26 cellular contexts compared by ENCODE assay signal in genomic region chr19:19711934-19712828, GRCh38. TPM values are rescaled to one million over a fixed set of nuclear protein-coding genes. Genes with fewer than 3 reads are reported as not detected.
DNase-seq lines count a peak whose midpoint lies in the region; ATAC-seq and TF ChIP-seq lines count a peak whose summit lies in the region.
"Had no signal": no experiment of that assay in that cellular context is flagged by ENCODE, and none has a peak within 500 bp of the region (broad histone marks: within the 10 kb centered on the region; RNA-seq: fewer than 3 reads in every experiment).

No MANE protein-coding gene starts in this region.

- no peak overlapping the region for H3K9ac ChIP-seq in endodermal cell (ENCODE audit: extremely low read depth, low read length, poor library complexity, severe bottlenecking)
- H3K9ac ChIP-seq in neural progenitor cell = no peak overlapping the region
- H3K9ac ChIP-seq: SK-N-SH had no signal

- no peaks in the 10 kb centered on the region for H3K27me3 Mint-ChIP-seq in CD8-positive, alpha-beta memory T cell
- no peaks in the 10 kb centered on the region for H3K27me3 Mint-ChIP-seq in endodermal cell (ENCODE audit: insufficient read depth)
- peaks cover 3% of the 10 kb centered on the region for H3K27me3 Mint-ChIP-seq in neural progenitor cell (ENCODE audit: insufficient read depth, low read depth)
- H3K27me3 Mint-ChIP-seq: activated CD4-positive, alpha-beta T cell treated with anti-CD3 and anti-CD28 coated beads, Interleukin-2, amount 10 ng/mL, durations not matched to agents 24 days and 14 days; activated naive CD4-positive, alpha-beta T cell treated with anti-CD3 and anti-CD28 coated beads, Interleukin-2, amount 10 ng/mL, durations not matched to agents 7 days and 5 days; naive thymus-derived CD8-positive, alpha-beta T cell had no signal

- no TSS peak for BruUV-seq in OCI-LY7 (replicated peaks; lab: Mats Ljungman, UMichigan)

- peak overlapping the region; percentile 9 for H3K4me3 ChIP-seq in CD8-positive, alpha-beta memory T cell (ENCODE audit: low read length)
- H3K4me3 ChIP-seq in endodermal cell (ENCODE audit: low read length) (peak overlapping the region; percentile 75), neural progenitor cell (peak overlapping the region; percentile 22), OCI-LY7 (ENCODE audit: low read depth, low read length, poor library complexity, severe bottlenecking) (no peak overlapping the region)
- H3K4me3 ChIP-seq: heart left ventricle, suprapubic skin had no signal

- H3F3A ChIP-seq in neural progenitor cell (ENCODE audit: low read depth) = peaks cover 22% of the 10 kb centered on the region

- H3K79me2 ChIP-seq in neural progenitor cell (ENCODE audit: low read depth) = peaks cover 19% of the 10 kb centered on the region
- peaks cover 9% of the 10 kb centered on the region; the same call in 1 of the 2 replicates for H3K79me2 ChIP-seq in OCI-LY7 (ENCODE audit: insufficient read depth, low read depth, low read length)

- H3K9me3 Mint-ChIP-seq in CD8-positive, alpha-beta memory T cell = peaks cover 43 to 99% (median 97%) of the 10 kb centered on the region in 5 donors
- H3K9me3 Mint-ChIP-seq in endodermal cell (peaks cover 99% of the 10 kb centered on the region), neural progenitor cell (peaks cover 92% of the 10 kb centered on the region)

- WGBS in endodermal cell (ENCODE audit: insufficient coverage in 1 of 2, insufficient read length in 1 of 2), 2 experiments = 93 to 94% methylated on average over 8 to 10 of the region's 10 CpGs

- H2AFZ ChIP-seq in neural progenitor cell (replicated peaks) (no peak overlapping the region), OCI-LY7 (ENCODE audit: low read length) (no peak overlapping the region)

- peaks cover 35% of the 10 kb centered on the region for H3K36me3 ChIP-seq in CD8-positive, alpha-beta memory T cell (ENCODE audit: insufficient read depth, low read length)
- H3K36me3 ChIP-seq in endodermal cell (ENCODE audit: control insufficient read depth, insufficient read depth, low read length) (peaks cover 60% of the 10 kb centered on the region), neural progenitor cell (peaks cover 67% of the 10 kb centered on the region), OCI-LY7 (ENCODE audit: insufficient read depth, low read length) (peaks cover 90% of the 10 kb centered on the region)

- H3K4me1 Mint-ChIP-seq in CD8-positive, alpha-beta memory T cell = peaks cover 0 to under 1% (median under 1%) of the 10 kb centered on the region in 3 donors
- H3K4me1 Mint-ChIP-seq in endodermal cell (no peaks in the 10 kb centered on the region), neural progenitor cell (no peaks in the 10 kb centered on the region)
- H3K4me1 Mint-ChIP-seq: activated CD4-positive, alpha-beta T cell treated with anti-CD3 and anti-CD28 coated beads, Interleukin-2, amount 10 ng/mL, durations not matched to agents 24 days and 14 days; activated naive CD4-positive, alpha-beta T cell treated with anti-CD3 and anti-CD28 coated beads, Interleukin-2, amount 10 ng/mL, durations not matched to agents 7 days and 5 days; naive thymus-derived CD8-positive, alpha-beta T cell; stimulated activated effector memory CD8-positive, alpha-beta T cell treated with anti-CD3 and anti-CD28 coated beads, Interleukin-12 subunit alpha, Interleukin-12 subunit beta, amount 100 ng/mL, for 72 hours had no signal

- H3K27ac Mint-ChIP-seq in CD8-positive, alpha-beta memory T cell = no peak overlapping the region
- H3K27ac Mint-ChIP-seq in endodermal cell = no peak overlapping the region
- no peak overlapping the region for H3K27ac Mint-ChIP-seq in neural progenitor cell
- H3K27ac Mint-ChIP-seq: activated CD4-positive, alpha-beta T cell treated with anti-CD3 and anti-CD28 coated beads, Interleukin-2, amount 10 ng/mL, durations not matched to agents 24 days and 14 days; activated naive CD4-positive, alpha-beta T cell treated with anti-CD3 and anti-CD28 coated beads, Interleukin-2, amount 10 ng/mL, durations not matched to agents 7 days and 5 days; stimulated activated effector memory CD8-positive, alpha-beta T cell treated with anti-CD3 and anti-CD28 coated beads, Interleukin-12 subunit alpha, Interleukin-12 subunit beta, amount 100 ng/mL, for 72 hours had no signal

- no peaks in the 10 kb centered on the region for H3K4me1 ChIP-seq in CD8-positive, alpha-beta memory T cell (ENCODE audit: insufficient read depth, low read length)
- H3K4me1 ChIP-seq in endodermal cell (ENCODE audit: control insufficient read depth, insufficient read depth, low read length) = no peaks in the 10 kb centered on the region
- H3K4me1 ChIP-seq in neural progenitor cell = no peaks in the 10 kb centered on the region
- no peaks in the 10 kb centered on the region for H3K4me1 ChIP-seq in OCI-LY7 (ENCODE audit: insufficient read depth, low read length, poor library complexity, severe bottlenecking)
- H3K4me1 ChIP-seq: heart left ventricle, suprapubic skin had no signal

- H3K27ac ChIP-seq in CD8-positive, alpha-beta memory T cell (ENCODE audit: low read depth, low read length) = no peak overlapping the region
- H3K27ac ChIP-seq in endodermal cell (ENCODE audit: low read depth, low read length) (no peak overlapping the region), neural progenitor cell (no peak overlapping the region), OCI-LY7 (ENCODE audit: low read depth, low read length, poor library complexity, severe bottlenecking) (no peak overlapping the region)
- H3K27ac ChIP-seq: heart left ventricle, RWPE1, suprapubic skin, VCaP had no signal

- no peak for ATAC-seq in HG02798 (IDR thresholded peaks at IDR 0.05; ENCODE audit: poor library complexity, unreplicated experiment)
- ATAC-seq: heart left ventricle; left colon; naive thymus-derived CD8-positive, alpha-beta T cell; stimulated activated effector memory CD8-positive, alpha-beta T cell treated with anti-CD3 and anti-CD28 coated beads, Interleukin-12 subunit alpha, Interleukin-12 subunit beta, amount 100 ng/mL, for 72 hours had no signal

- H3K4me2 ChIP-seq in neural progenitor cell (no peak overlapping the region), OCI-LY7 (ENCODE audit: low read length) (no peak overlapping the region)
- H3K4me2 ChIP-seq: SK-N-SH had no signal

- peaks cover 84% of the 10 kb centered on the region for H3K9me3 ChIP-seq in CD8-positive, alpha-beta memory T cell (ENCODE audit: low read length)
- H3K9me3 ChIP-seq in endodermal cell (ENCODE audit: control insufficient read depth, low read length) = peaks cover 98% of the 10 kb centered on the region
- H3K9me3 ChIP-seq in neural progenitor cell (ENCODE audit: low read depth) = peaks cover 82% of the 10 kb centered on the region
- H3K9me3 ChIP-seq in OCI-LY7 (ENCODE audit: low read length) = peaks cover 79% of the 10 kb centered on the region

- intact Hi-C loops in OCI-LY7 (cut with micrococcal nuclease; ENCODE audit: unreplicated experiment) = no loop called here

- no peaks in the 10 kb centered on the region for H4K20me1 ChIP-seq in neural progenitor cell (ENCODE audit: low read depth)
- H4K20me1 ChIP-seq in OCI-LY7 (ENCODE audit: insufficient read depth, low read length) = no peaks in the 10 kb centered on the region

- DNase-seq in CD8-positive, alpha-beta memory T cell = no peak
- peak; percentile 73 for DNase-seq in OCI-M1 (lab: John Stamatoyannopoulos, UW)
- DNase-seq in endodermal cell = no peak
- DNase-seq in neural progenitor cell (ENCODE audit: low spot score) = no peak
- no peak for DNase-seq in OCI-LY7 (ENCODE audit: low spot score)
- DNase-seq in NCI-H69 (lab: John Stamatoyannopoulos, UW) = no peak
- DNase-seq in UCSD-AML1 (lab: John Stamatoyannopoulos, UW; ENCODE audit: unreplicated experiment) = no peak
- DNase-seq: activated CD4-positive, alpha-beta T cell treated with anti-CD3 and anti-CD28 coated beads, Interleukin-2, amount 10 ng/mL, durations not matched to agents 24 days and 14 days; activated naive CD4-positive, alpha-beta T cell treated with anti-CD3 and anti-CD28 coated beads, Interleukin-2, amount 10 ng/mL, durations not matched to agents 7 days and 5 days; activated T-cell treated with anti-CD3 and anti-CD28 coated beads, Interleukin-2, amount 50 U/mL, for 48 hours; anterior cingulate cortex; C1 segment of cervical spinal cord; caudate nucleus; heart left ventricle; left colon; naive thymus-derived CD8-positive, alpha-beta T cell; NCI-H1092 treated with DMSO at 0.1 percent for 48 hours; NCI-H1930; NCI-H526; SK-N-SH; stimulated activated CD4-positive, alpha-beta T cell treated with anti-CD3 and anti-CD28 coated beads, Interleukin-2, amount 100 ng/mL, for 48 hours had no signal

- CTCF ChIA-PET in CD8-positive, alpha-beta memory T cell (lab: Charles Lee) = no interaction called here
- CTCF ChIA-PET in OCI-LY7 (lab: Charles Lee; ENCODE audit: unreplicated experiment) = no interaction called here

- POLR2A ChIA-PET in CD8-positive, alpha-beta memory T cell (lab: Charles Lee) = no interaction called here
- POLR2A ChIA-PET in OCI-LY7 (lab: Charles Lee) = no interaction called here

- no peaks in the 10 kb centered on the region for H3K9me2 ChIP-seq in OCI-LY7 (ENCODE audit: insufficient read depth, low read length)
- H3K9me2 ChIP-seq: SK-N-SH had no signal

- peaks cover 40 to 84% (median 77%) of the 10 kb centered on the region in 3 donors for H3K36me3 Mint-ChIP-seq in CD8-positive, alpha-beta memory T cell
- H3K36me3 Mint-ChIP-seq in endodermal cell (ENCODE audit: low read depth) (peaks cover 92% of the 10 kb centered on the region), neural progenitor cell (peaks cover 80% of the 10 kb centered on the region)

- TF ChIP-seq CTCF in endodermal cell (conservative IDR thresholded peaks at IDR 0.05) (no peak), neural progenitor cell (IDR thresholded peaks at IDR 0.05) (no peak), OCI-LY7 (conservative IDR thresholded peaks at IDR 0.05; ENCODE audit: low read length) (no peak)

- no peak overlapping the region for H3K4me3 Mint-ChIP-seq in CD8-positive, alpha-beta memory T cell
- no peak overlapping the region for H3K4me3 Mint-ChIP-seq in endodermal cell
- H3K4me3 Mint-ChIP-seq in neural progenitor cell = no peak overlapping the region
- H3K4me3 Mint-ChIP-seq: activated CD4-positive, alpha-beta T cell treated with anti-CD3 and anti-CD28 coated beads, Interleukin-2, amount 10 ng/mL, durations not matched to agents 24 days and 14 days; activated naive CD4-positive, alpha-beta T cell treated with anti-CD3 and anti-CD28 coated beads, Interleukin-2, amount 10 ng/mL, durations not matched to agents 7 days and 5 days; stimulated activated effector memory CD8-positive, alpha-beta T cell treated with anti-CD3 and anti-CD28 coated beads, Interleukin-12 subunit alpha, Interleukin-12 subunit beta, amount 100 ng/mL, for 72 hours had no signal

- H3K27me3 ChIP-seq in CD8-positive, alpha-beta memory T cell (ENCODE audit: insufficient read depth, low read length, poor library complexity, severe bottlenecking) = no peaks in the 10 kb centered on the region
- H3K27me3 ChIP-seq in endodermal cell (ENCODE audit: control insufficient read depth, insufficient read depth, low read length, poor library complexity, severe bottlenecking) (no peaks in the 10 kb centered on the region), neural progenitor cell (peaks cover 8% of the 10 kb centered on the region)
- H3K27me3 ChIP-seq: heart left ventricle, suprapubic skin had no signal

RNA-seq across cellular contexts. Expression of gene ZNF14, which starts 20.7 kb away (rescaled TPM):
- 1 to 10 TPM; 7.4 to 7.8 TPM for total RNA-seq in CD8-positive, alpha-beta memory T cell
- 8.9 TPM for polyA plus RNA-seq in CD8-positive, alpha-beta memory T cell
- 1 to 10 TPM; 7.8 to 8.7 TPM for total RNA-seq in endodermal cell
- polyA plus RNA-seq in endodermal cell (2013, experiment 1 of 2) = 7.6 TPM
- 5.9 TPM for polyA plus RNA-seq in endodermal cell (2013, experiment 2 of 2)
- total RNA-seq in neural progenitor cell (ENCODE audit: low replicate concordance) = 14.4 and 21.0 TPM in 2 replicates
- 4.5 and 8.7 TPM in 2 replicates for total RNA-seq in OCI-LY7 (2014; rRNA removed; shearing (Covaris generic))
- 7.0 and 8.4 TPM in 2 replicates for total RNA-seq in OCI-LY7 (2022)

RNA-seq across cellular contexts. Expression of gene ZNF101, which starts 43.5 kb away (rescaled TPM):
- total RNA-seq in CD8-positive, alpha-beta memory T cell = 10 to 100 TPM; 73.6 to 74.0 TPM
- 103 TPM for polyA plus RNA-seq in CD8-positive, alpha-beta memory T cell
- total RNA-seq in endodermal cell (10 to 100 TPM; 53.2 to 62.9 TPM), neural progenitor cell (ENCODE audit: low replicate concordance) (22.6 and 29.5 TPM in 2 replicates), OCI-LY7 (2022) (66.6 and 87.0 TPM in 2 replicates)
- 14.8 TPM for polyA plus RNA-seq in endodermal cell (2013, experiment 1 of 2)
- polyA plus RNA-seq in endodermal cell (2013, experiment 2 of 2) = 14.7 TPM
- 83.8 and 85.6 TPM in 2 replicates for total RNA-seq in OCI-LY7 (2014; rRNA removed; shearing (Covaris generic))

RNA-seq across cellular contexts. Expression of gene ATP13A1, which starts 48.7 kb away (rescaled TPM):
- 10 to 100 TPM; 92.1 to 93.6 TPM for total RNA-seq in CD8-positive, alpha-beta memory T cell
- polyA plus RNA-seq in CD8-positive, alpha-beta memory T cell = 41.7 TPM
- total RNA-seq in endodermal cell (10 to 100 TPM; 77.0 to 79.8 TPM), neural progenitor cell (ENCODE audit: low replicate concordance) (19.2 and 181 TPM in 2 replicates), OCI-LY7 (2022) (122 and 128 TPM in 2 replicates)
- 41.2 TPM for polyA plus RNA-seq in endodermal cell (2013, experiment 1 of 2)
- 37.0 TPM for polyA plus RNA-seq in endodermal cell (2013, experiment 2 of 2)
- total RNA-seq in OCI-LY7 (2014; rRNA removed; shearing (Covaris generic)) = 41.0 and 58.3 TPM in 2 replicates
